1 cellular context compared by ENCODE assay signal in genomic region chr3:23968467-23969184, GRCh38.
A peak's percentile ranks its signal among the peaks of the same experiment; 100 is the strongest.
TF ChIP-seq lines count a peak whose summit lies in the region.

No MANE protein-coding gene starts in this region.

TF ChIP-seq in endothelial cell of umbilical vein, 7 proteins besides CTCF, POLR2A, EP300 and RAD21:
- TF ChIP-seq FOS (IDR thresholded peaks at IDR 0.05; ENCODE audit: borderline replicate concordance, insufficient read depth, low read length): peak; percentile 40
- no peak for TF ChIP-seq EZH2 (IDR thresholded peaks at IDR 0.05; ENCODE audit: borderline replicate concordance, low read depth, low read length, severe bottlenecking)
TF ChIP-seq in endothelial cell of umbilical vein: peak in this region for 1.
